Comparison of ENCODE assay signal across 8 cellular contexts in genomic region chr6:32148722-32149576, GRCh38. TPM values are rescaled to one million over a fixed set of nuclear protein-coding genes. Genes with fewer than 3 reads are reported as not detected.
A peak's percentile ranks its signal among the peaks of the same experiment; 100 is the strongest.
DNase-seq lines count a peak whose midpoint lies in the region; ATAC-seq and TF ChIP-seq lines count a peak whose summit lies in the region.

No MANE protein-coding gene starts in this region.

- DNase-seq in GM13976 (ENCODE audit: low spot score), result peak; percentile 36
- peak; percentile 31 to 59 (median 46) for DNase-seq in activated CD8-positive, alpha-beta memory T cell treated with anti-CD3 and anti-CD28 coated beads for 48 hours (ENCODE audit: low read depth in 2 of 3, low spot score in 2 of 3)
- no peak for DNase-seq in epithelial cell of proximal tubule (ENCODE audit: low read depth)
- peak; percentile 34 for DNase-seq in prostate gland (ENCODE audit: low spot score)
- peak; percentile 82 to 89 for DNase-seq in aorta
- no peak for DNase-seq in DMS79 (lab: John Stamatoyannopoulos, UW)

- H3K27ac ChIP-seq in prostate gland (no peak overlapping the region), aorta (ENCODE audit: low read depth in 1 of 2, low read length in 2 of 2) (no peak overlapping the region)

- ATAC-seq in aorta (ENCODE audit: low FRiP score) (no peak), HG03097 (IDR thresholded peaks at IDR 0.05; ENCODE audit: low FRiP score, unreplicated experiment) (no peak), HG03457 (IDR thresholded peaks at IDR 0.05; ENCODE audit: unreplicated experiment) (no peak)

- in situ Hi-C loops in GM13976 (cut with MboI; ENCODE audit: low sequenced_read_pairs, unreplicated experiment), result no loop called here

- no peaks in the 10 kb centered on the region for H3K36me3 ChIP-seq in prostate gland
- H3K36me3 ChIP-seq in aorta (ENCODE audit: control insufficient read depth in 1 of 2, insufficient read depth in 2 of 2, low read length in 1 of 2), result no peaks in the 10 kb centered on the region

- intact Hi-C loops in prostate gland (cut with DNase I), result no loop called here
- intact Hi-C loops in aorta (cut with DNase I), result no loop called here

- H3K9me3 ChIP-seq in prostate gland (no peaks in the 10 kb centered on the region), aorta (ENCODE audit: control insufficient read depth, low read length) (no peaks in the 10 kb centered on the region)

- H3K27me3 ChIP-seq in prostate gland (replicated peaks; ENCODE audit: insufficient read depth) (no peaks in the 10 kb centered on the region), aorta (ENCODE audit: control insufficient read depth in 1 of 2, insufficient read depth in 2 of 2, low read length in 1 of 2) (no peaks in the 10 kb centered on the region)

- TF ChIP-seq CTCF in GM13976 (IDR thresholded peaks at IDR 0.05; ENCODE audit: borderline replicate concordance, control extremely low read depth, extremely low read depth, insufficient read depth, missing control alignments) (no peak), epithelial cell of proximal tubule (conservative IDR thresholded peaks at IDR 0.05; ENCODE audit: low read depth, low read length) (peak; percentile 35), prostate gland (IDR thresholded peaks at IDR 0.05) (peak in 2 of 4 experiments; percentile 9 to 34)

- H3K4me3 ChIP-seq in epithelial cell of proximal tubule (ENCODE audit: low read depth, low read length) (peak overlapping the region; percentile 47), prostate gland (peak overlapping the region in 1 of 2 donors; percentile 7), aorta (ENCODE audit: low read length in 2 of 2) (no peak overlapping the region)

- no peak for TF ChIP-seq POLR2A in prostate gland (IDR thresholded peaks at IDR 0.05)

- H3K4me1 ChIP-seq in prostate gland (replicated peaks) (peaks cover 5% of the 10 kb centered on the region), aorta (ENCODE audit: control insufficient read depth in 1 of 2, insufficient read depth in 2 of 2, low read length in 2 of 2) (no peaks in the 10 kb centered on the region)

- 44% methylated on average over 64 of the region's 64 CpGs for WGBS in prostate gland
- WGBS in aorta, 2 donors, result 65 to 68% methylated on average over 63 to 64 of the region's 64 CpGs

RNA-seq across cellular contexts. Expression of gene PRRT1, which starts 2.8 kb away (rescaled TPM):
- total RNA-seq in epithelial cell of proximal tubule, result not detected in 2 replicates
- total RNA-seq in prostate gland, result 1 to 10 TPM in 1 of 2 donors, under 1 TPM in 1; 0.64 to 7.2 TPM
- 1 to 10 TPM; 3.6 to 7.0 TPM for total RNA-seq in aorta
- polyA plus RNA-seq in aorta, result 10 to 100 TPM in 1 of 2 donors, 1 to 10 TPM in 1; 4.6 to 12.5 TPM

RNA-seq across cellular contexts. Expression of gene PPT2, which starts 5.0 kb away (rescaled TPM):
- 23.2 and 39.4 TPM in 2 replicates for total RNA-seq in epithelial cell of proximal tubule
- total RNA-seq in prostate gland, result 10 to 100 TPM; 18.6 to 32.9 TPM
- total RNA-seq in aorta, result 10 to 100 TPM; 26.0 to 37.6 TPM
- 10 to 100 TPM in 1 of 2 donors, 1 to 10 TPM in 1; 4.3 to 29.7 TPM for polyA plus RNA-seq in aorta

RNA-seq across cellular contexts. Expression of gene EGFL8, which starts 15.4 kb away (rescaled TPM):
- total RNA-seq in epithelial cell of proximal tubule (3.1 and 6.5 TPM in 2 replicates), prostate gland (10 to 100 TPM; 12.2 to 19.5 TPM), aorta (10 to 100 TPM; 20.7 to 38.8 TPM)
- polyA plus RNA-seq in aorta, result 100 to 1,000 TPM in 1 of 2 donors, 1 to 10 TPM in 1; 3.9 to 138 TPM

RNA-seq across cellular contexts. Expression of gene FKBPL, which starts 18.9 kb away (rescaled TPM):
- total RNA-seq in epithelial cell of proximal tubule (2.5 and 7.2 TPM in 2 replicates), prostate gland (1 to 10 TPM; 3.6 to 6.9 TPM), aorta (1 to 10 TPM; 1.9 to 4.7 TPM)
- 1 to 10 TPM; 3.4 to 4.8 TPM for polyA plus RNA-seq in aorta

RNA-seq across cellular contexts. Expression of gene ATF6B, which starts 20.9 kb away (rescaled TPM):
- total RNA-seq in epithelial cell of proximal tubule (21.3 and 23.2 TPM in 2 replicates), prostate gland (100 to 1,000 TPM in 1 of 2 donors, 10 to 100 TPM in 1; 70.6 to 132 TPM), aorta (10 to 100 TPM; 56.2 to 90.9 TPM)
- polyA plus RNA-seq in aorta, result 10 to 100 TPM; 12.9 to 93.1 TPM

Comparison
In these comparisons a context has a peak if more than half of its experiments do, and no peak if none do; other contexts are left out.
1. DNase-seq: peak in GM13976 (single experiment), activated CD8-positive, alpha-beta memory T cell treated with anti-CD3 and anti-CD28 coated beads for 48 hours (3 of 3), prostate gland (single experiment) and aorta (2 of 2); none in epithelial cell of proximal tubule (single experiment) and DMS79 (single experiment).